Comparison of ENCODE assay signal across 1 cellular context in the genomic region with DNA sequence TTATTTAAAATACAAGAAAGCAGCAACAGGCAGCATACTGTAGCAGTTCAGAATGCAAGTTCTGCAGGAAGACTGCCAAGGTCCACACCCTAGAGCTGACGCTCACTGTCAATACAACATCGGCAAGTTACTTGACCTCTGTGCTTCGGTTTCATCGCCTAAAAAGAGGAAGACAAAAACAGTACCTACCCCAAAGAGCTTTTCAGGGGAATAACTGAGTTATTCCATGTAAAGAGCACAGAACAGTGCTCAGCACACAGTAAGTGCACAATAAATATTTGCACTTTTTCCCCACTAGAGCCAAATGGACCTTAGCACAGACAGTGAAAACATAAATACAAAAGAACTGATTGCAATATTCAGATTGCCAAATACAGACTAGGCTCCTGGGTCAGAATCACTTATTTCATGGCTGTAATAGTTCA.
A peak's percentile ranks its signal among the peaks of the same experiment; 100 is the strongest.
TF ChIP-seq lines count a peak whose summit lies in the region.

No MANE protein-coding gene starts in this region.

TF ChIP-seq in HepG2, 621 proteins besides CTCF, POLR2A, EP300 and RAD21 (continued from another document and continues in another):
- TF ChIP-seq PHF20 (CRISPR knock-in tag; IDR thresholded peaks at IDR 0.05): no peak
- TF ChIP-seq TBX2 (CRISPR knock-in tag; IDR thresholded peaks at IDR 0.05; ENCODE audit: borderline replicate concordance): peak; percentile 46; the same call in 1 of the 2 replicates
- no peak for TF ChIP-seq ZNF616 (CRISPR knock-in tag; IDR thresholded peaks at IDR 0.05; ENCODE audit: low read depth)
- TF ChIP-seq CBX2 (IDR thresholded peaks at IDR 0.05; ENCODE audit: low read depth, low read length): no peak
- TF ChIP-seq CBX2 (CRISPR knock-in tag; IDR thresholded peaks at IDR 0.05; ENCODE audit: low read depth): no peak
- TF ChIP-seq ZNF460 (CRISPR knock-in tag; IDR thresholded peaks at IDR 0.05; ENCODE audit: borderline replicate concordance): no peak; the same call in 1 of the 2 replicates
- TF ChIP-seq, protein P1, sequence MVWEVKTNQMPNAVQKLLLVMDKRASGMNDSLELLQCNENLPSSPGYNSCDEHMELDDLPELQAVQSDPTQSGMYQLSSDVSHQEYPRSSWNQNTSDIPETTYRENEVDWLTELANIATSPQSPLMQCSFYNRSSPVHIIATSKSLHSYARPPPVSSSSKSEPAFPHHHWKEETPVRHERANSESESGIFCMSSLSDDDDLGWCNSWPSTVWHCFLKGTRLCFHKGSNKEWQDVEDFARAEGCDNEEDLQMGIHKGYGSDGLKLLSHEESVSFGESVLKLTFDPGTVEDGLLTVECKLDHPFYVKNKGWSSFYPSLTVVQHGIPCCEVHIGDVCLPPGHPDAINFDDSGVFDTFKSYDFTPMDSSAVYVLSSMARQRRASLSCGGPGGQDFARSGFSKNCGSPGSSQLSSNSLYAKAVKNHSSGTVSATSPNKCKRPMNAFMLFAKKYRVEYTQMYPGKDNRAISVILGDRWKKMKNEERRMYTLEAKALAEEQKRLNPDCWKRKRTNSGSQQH (CRISPR knock-in tag; IDR thresholded peaks at IDR 0.05; ENCODE audit: low read depth): no peak
- peak; percentile 76 for TF ChIP-seq SALL1 (CRISPR knock-in tag; IDR thresholded peaks at IDR 0.05)
- no peak for TF ChIP-seq CBX1 (IDR thresholded peaks at IDR 0.05; ENCODE audit: low read depth)
- no peak for TF ChIP-seq NKX3-1 (CRISPR knock-in tag; IDR thresholded peaks at IDR 0.05)
- TF ChIP-seq RBFOX2 (IDR thresholded peaks at IDR 0.05; ENCODE audit: low read depth, low read length): no peak
- no peak for TF ChIP-seq MEIS1 (CRISPR knock-in tag; IDR thresholded peaks at IDR 0.05; ENCODE audit: borderline replicate concordance)
- TF ChIP-seq GLI4 (CRISPR knock-in tag; IDR thresholded peaks at IDR 0.05; ENCODE audit: borderline replicate concordance): no peak
- no peak for TF ChIP-seq MAZ (IDR thresholded peaks at IDR 0.05; ENCODE audit: borderline replicate concordance, low read depth, low read length)
- no peak for TF ChIP-seq MAZ (CRISPR knock-in tag; IDR thresholded peaks at IDR 0.05; ENCODE audit: low read depth)
- TF ChIP-seq POLR2AphosphoS5 (IDR thresholded peaks at IDR 0.05; ENCODE audit: low read depth, low read length): no peak
- no peak for TF ChIP-seq ZNF512 (CRISPR knock-in tag; IDR thresholded peaks at IDR 0.05)
- TF ChIP-seq KAT2B (IDR thresholded peaks at IDR 0.05; ENCODE audit: borderline replicate concordance, low read depth, low read length): no peak
- TF ChIP-seq ZNF329 (CRISPR knock-in tag; IDR thresholded peaks at IDR 0.05; ENCODE audit: low read depth): no peak
- no peak for TF ChIP-seq ZNF704 (CRISPR knock-in tag; IDR thresholded peaks at IDR 0.05; ENCODE audit: borderline replicate concordance)
- no peak for TF ChIP-seq EEA1 (CRISPR knock-in tag; IDR thresholded peaks at IDR 0.05; ENCODE audit: borderline replicate concordance)
- TF ChIP-seq, protein P2, sequence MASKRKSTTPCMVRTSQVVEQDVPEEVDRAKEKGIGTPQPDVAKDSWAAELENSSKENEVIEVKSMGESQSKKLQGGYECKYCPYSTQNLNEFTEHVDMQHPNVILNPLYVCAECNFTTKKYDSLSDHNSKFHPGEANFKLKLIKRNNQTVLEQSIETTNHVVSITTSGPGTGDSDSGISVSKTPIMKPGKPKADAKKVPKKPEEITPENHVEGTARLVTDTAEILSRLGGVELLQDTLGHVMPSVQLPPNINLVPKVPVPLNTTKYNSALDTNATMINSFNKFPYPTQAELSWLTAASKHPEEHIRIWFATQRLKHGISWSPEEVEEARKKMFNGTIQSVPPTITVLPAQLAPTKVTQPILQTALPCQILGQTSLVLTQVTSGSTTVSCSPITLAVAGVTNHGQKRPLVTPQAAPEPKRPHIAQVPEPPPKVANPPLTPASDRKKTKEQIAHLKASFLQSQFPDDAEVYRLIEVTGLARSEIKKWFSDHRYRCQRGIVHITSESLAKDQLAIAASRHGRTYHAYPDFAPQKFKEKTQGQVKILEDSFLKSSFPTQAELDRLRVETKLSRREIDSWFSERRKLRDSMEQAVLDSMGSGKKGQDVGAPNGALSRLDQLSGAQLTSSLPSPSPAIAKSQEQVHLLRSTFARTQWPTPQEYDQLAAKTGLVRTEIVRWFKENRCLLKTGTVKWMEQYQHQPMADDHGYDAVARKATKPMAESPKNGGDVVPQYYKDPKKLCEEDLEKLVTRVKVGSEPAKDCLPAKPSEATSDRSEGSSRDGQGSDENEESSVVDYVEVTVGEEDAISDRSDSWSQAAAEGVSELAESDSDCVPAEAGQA (IDR thresholded peaks at IDR 0.05; ENCODE audit: low read depth): no peak
- TF ChIP-seq, protein P2 (CRISPR knock-in tag; IDR thresholded peaks at IDR 0.05; ENCODE audit: borderline replicate concordance): no peak
- TF ChIP-seq ZNF598 (CRISPR knock-in tag; IDR thresholded peaks at IDR 0.05; ENCODE audit: borderline replicate concordance): no peak
- TF ChIP-seq ZNF230 (CRISPR knock-in tag; IDR thresholded peaks at IDR 0.05): no peak
- TF ChIP-seq BRCA1 (CRISPR knock-in tag; IDR thresholded peaks at IDR 0.05): no peak
- TF ChIP-seq ZNF770 (CRISPR knock-in tag; IDR thresholded peaks at IDR 0.05): no peak
- TF ChIP-seq, protein P3, sequence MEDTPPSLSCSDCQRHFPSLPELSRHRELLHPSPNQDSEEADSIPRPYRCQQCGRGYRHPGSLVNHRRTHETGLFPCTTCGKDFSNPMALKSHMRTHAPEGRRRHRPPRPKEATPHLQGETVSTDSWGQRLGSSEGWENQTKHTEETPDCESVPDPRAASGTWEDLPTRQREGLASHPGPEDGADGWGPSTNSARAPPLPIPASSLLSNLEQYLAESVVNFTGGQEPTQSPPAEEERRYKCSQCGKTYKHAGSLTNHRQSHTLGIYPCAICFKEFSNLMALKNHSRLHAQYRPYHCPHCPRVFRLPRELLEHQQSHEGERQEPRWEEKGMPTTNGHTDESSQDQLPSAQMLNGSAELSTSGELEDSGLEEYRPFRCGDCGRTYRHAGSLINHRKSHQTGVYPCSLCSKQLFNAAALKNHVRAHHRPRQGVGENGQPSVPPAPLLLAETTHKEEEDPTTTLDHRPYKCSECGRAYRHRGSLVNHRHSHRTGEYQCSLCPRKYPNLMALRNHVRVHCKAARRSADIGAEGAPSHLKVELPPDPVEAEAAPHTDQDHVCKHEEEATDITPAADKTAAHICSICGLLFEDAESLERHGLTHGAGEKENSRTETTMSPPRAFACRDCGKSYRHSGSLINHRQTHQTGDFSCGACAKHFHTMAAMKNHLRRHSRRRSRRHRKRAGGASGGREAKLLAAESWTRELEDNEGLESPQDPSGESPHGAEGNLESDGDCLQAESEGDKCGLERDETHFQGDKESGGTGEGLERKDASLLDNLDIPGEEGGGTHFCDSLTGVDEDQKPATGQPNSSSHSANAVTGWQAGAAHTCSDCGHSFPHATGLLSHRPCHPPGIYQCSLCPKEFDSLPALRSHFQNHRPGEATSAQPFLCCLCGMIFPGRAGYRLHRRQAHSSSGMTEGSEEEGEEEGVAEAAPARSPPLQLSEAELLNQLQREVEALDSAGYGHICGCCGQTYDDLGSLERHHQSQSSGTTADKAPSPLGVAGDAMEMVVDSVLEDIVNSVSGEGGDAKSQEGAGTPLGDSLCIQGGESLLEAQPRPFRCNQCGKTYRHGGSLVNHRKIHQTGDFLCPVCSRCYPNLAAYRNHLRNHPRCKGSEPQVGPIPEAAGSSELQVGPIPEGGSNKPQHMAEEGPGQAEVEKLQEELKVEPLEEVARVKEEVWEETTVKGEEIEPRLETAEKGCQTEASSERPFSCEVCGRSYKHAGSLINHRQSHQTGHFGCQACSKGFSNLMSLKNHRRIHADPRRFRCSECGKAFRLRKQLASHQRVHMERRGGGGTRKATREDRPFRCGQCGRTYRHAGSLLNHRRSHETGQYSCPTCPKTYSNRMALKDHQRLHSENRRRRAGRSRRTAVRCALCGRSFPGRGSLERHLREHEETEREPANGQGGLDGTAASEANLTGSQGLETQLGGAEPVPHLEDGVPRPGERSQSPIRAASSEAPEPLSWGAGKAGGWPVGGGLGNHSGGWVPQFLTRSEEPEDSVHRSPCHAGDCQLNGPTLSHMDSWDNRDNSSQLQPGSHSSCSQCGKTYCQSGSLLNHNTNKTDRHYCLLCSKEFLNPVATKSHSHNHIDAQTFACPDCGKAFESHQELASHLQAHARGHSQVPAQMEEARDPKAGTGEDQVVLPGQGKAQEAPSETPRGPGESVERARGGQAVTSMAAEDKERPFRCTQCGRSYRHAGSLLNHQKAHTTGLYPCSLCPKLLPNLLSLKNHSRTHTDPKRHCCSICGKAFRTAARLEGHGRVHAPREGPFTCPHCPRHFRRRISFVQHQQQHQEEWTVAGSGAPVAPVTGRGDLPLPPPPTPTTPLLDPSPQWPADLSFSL (CRISPR knock-in tag; IDR thresholded peaks at IDR 0.05): no peak
- no peak for TF ChIP-seq PRPF4 (IDR thresholded peaks at IDR 0.05; ENCODE audit: low read depth, low read length, poor library complexity, severe bottlenecking)
- no peak for TF ChIP-seq ZSCAN25 (CRISPR knock-in tag; IDR thresholded peaks at IDR 0.05)
- no peak for TF ChIP-seq KDM5B (CRISPR knock-in tag; IDR thresholded peaks at IDR 0.05; ENCODE audit: borderline replicate concordance)
- no peak for TF ChIP-seq ATF5 (CRISPR knock-in tag; IDR thresholded peaks at IDR 0.05; ENCODE audit: low read depth)
- no peak for TF ChIP-seq AGO2 (optimal IDR thresholded peaks at IDR 0.05; ENCODE audit: low read depth, low read length)
- peak; percentile 65; the same call in 1 of the 2 replicates for TF ChIP-seq HOMEZ (CRISPR knock-in tag; IDR thresholded peaks at IDR 0.05; ENCODE audit: low read depth)
- no peak for TF ChIP-seq KLF13 (CRISPR knock-in tag; IDR thresholded peaks at IDR 0.05)
- no peak for TF ChIP-seq ELF1 (CRISPR knock-in tag; IDR thresholded peaks at IDR 0.05)
- no peak for TF ChIP-seq SNAPC2 (CRISPR knock-in tag; IDR thresholded peaks at IDR 0.05)
- peak; percentile 100 for TF ChIP-seq ZNF205 (CRISPR knock-in tag; IDR thresholded peaks at IDR 0.05)
- TF ChIP-seq NFE2L1 (CRISPR knock-in tag; IDR thresholded peaks at IDR 0.05; ENCODE audit: borderline replicate concordance): no peak
- no peak for TF ChIP-seq SIN3B (IDR thresholded peaks at IDR 0.05; ENCODE audit: low read length)
